ENCODE assay signal across 6 cellular contexts in the genomic region with DNA sequence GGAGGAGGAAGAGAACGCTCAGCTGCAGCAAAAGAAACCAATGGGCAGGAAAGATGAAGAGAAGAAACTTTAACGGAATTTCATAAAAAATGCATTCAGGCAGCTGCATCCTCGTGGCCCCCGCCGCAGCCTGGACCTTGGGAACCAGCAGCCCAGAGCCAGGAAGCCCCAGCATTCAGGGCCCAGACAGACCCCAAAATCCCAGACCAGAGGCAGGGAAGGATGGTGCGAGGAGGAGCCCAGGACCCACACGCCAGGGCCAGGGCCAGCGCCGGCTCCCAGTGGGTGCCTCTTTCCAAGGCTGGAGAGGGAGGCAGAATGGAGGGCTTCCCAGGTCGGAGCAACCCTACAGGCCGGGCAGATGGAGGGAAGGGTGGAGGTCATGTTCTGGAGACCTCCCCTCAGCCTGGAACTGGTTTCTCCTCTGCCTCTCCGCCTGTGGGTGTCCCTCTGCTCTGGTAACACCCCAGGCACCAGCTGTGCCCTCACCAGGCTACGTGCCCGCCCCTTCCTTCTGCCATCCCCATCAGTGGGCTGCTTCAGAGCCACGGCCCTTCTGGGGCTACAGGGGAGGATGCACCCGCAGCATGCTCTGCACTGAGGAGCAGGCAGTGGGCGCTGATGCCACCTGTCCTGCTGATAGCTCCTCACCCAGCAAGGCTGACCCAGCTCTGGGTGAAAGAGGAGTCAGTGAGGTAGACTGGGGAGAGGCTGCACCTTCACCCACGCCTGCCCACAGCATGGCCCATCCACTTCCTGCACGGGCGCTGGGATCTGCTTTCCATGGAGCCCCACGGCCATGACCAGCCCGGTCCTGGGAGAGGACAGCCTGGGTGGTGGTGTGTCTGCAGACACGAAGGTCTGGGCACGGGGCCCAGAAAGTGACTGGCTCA. TPM values are rescaled to one million over a fixed set of nuclear protein-coding genes. Genes with fewer than 3 reads are reported as not detected.
DNase-seq lines count a peak whose midpoint lies in the region; ATAC-seq, FAIRE-seq and TF ChIP-seq lines count a peak whose summit lies in the region.

No MANE protein-coding gene starts in this region.

- DNase-seq in adipocyte (ENCODE audit: low read depth), result peak; percentile 18
- DNase-seq in mucosa of descending colon, result no peak
- DNase-seq in frontal cortex (ENCODE audit: low spot score in 2 of 2), result no peak
- no peak for DNase-seq in UCSD-AML1 (lab: John Stamatoyannopoulos, UW; ENCODE audit: unreplicated experiment)

- no peaks in the 10 kb centered on the region for H3K9me3 ChIP-seq in HUES64 (ENCODE audit: insufficient read depth, low read depth, low read length)
- H3K9me3 ChIP-seq in adipocyte (ENCODE audit: control insufficient read depth, low read length), result no peaks in the 10 kb centered on the region
- H3K9me3 ChIP-seq in mucosa of descending colon, result no peaks in the 10 kb centered on the region

- intact Hi-C loops in mucosa of descending colon (cut with DNase I, micrococcal nuclease), result no loop called here

- TF ChIP-seq CTCF in mucosa of descending colon (IDR thresholded peaks at IDR 0.05), result no peak

- H3K27ac ChIP-seq in HUES64 (ENCODE audit: low read depth, low read length), result no peak overlapping the region

- WGBS in HUES64, result 65% methylated on average over 24 of the region's 24 CpGs

- H3K36me3 ChIP-seq in HUES64 (ENCODE audit: insufficient read depth, low read length) (peaks cover 15% of the 10 kb centered on the region), adipocyte (ENCODE audit: control insufficient read depth, insufficient read depth, low read length, severe bottlenecking) (peaks cover 3% of the 10 kb centered on the region), mucosa of descending colon (ENCODE audit: low read depth) (no peaks in the 10 kb centered on the region)

- FAIRE-seq in frontal cortex (lab: Jason Lieb, UNC), result no peak

- H3K4me3 ChIP-seq in HUES64 (ENCODE audit: low read length) (peak overlapping the region; percentile 91), adipocyte (ENCODE audit: low read length) (peak overlapping the region; percentile 81), mucosa of descending colon (peak overlapping the region; percentile 59)

- ATAC-seq in mucosa of descending colon (no peak), HG03045 (IDR thresholded peaks at IDR 0.05; ENCODE audit: unreplicated experiment) (no peak)

- H3K27me3 ChIP-seq in HUES64 (ENCODE audit: insufficient read depth, low read length) (no peaks in the 10 kb centered on the region), adipocyte (replicated peaks; ENCODE audit: control insufficient read depth, insufficient read depth, low read length) (no peaks in the 10 kb centered on the region)

- H3K9ac ChIP-seq in HUES64 (ENCODE audit: low read depth, low read length) (peak overlapping the region; percentile 89), adipocyte (ENCODE audit: low read length) (peak overlapping the region; percentile 89)

- H3K4me1 ChIP-seq in HUES64 (ENCODE audit: insufficient read depth, low read length) (peaks cover 5% of the 10 kb centered on the region; the same call in 1 of the 2 replicates), adipocyte (ENCODE audit: control insufficient read depth, insufficient read depth, low read length) (peaks cover 42% of the 10 kb centered on the region), mucosa of descending colon (ENCODE audit: low read depth) (peaks cover 18% of the 10 kb centered on the region)

RNA-seq across cellular contexts. Expression of gene MIF4GD, which starts 1.2 kb away (rescaled TPM):
- polyA plus RNA-seq in HUES64 (2013, experiment 1 of 2), result 10.3 TPM
- 16.5 TPM for polyA plus RNA-seq in HUES64 (2013, experiment 2 of 2)
- total RNA-seq in mucosa of descending colon, result 10 to 100 TPM; 17.3 to 21.4 (median 19.1) TPM
- total RNA-seq in frontal cortex, result 8.2 TPM

RNA-seq across cellular contexts. Expression of gene MRPS7, which starts 10.5 kb away (rescaled TPM):
- 97.2 TPM for polyA plus RNA-seq in HUES64 (2013, experiment 1 of 2)
- 95.4 TPM for polyA plus RNA-seq in HUES64 (2013, experiment 2 of 2)
- total RNA-seq in mucosa of descending colon (10 to 100 TPM; 46.4 to 64.8 (median 59.5) TPM), frontal cortex (37.1 TPM)

RNA-seq across cellular contexts. Expression of gene GGA3, which starts 10.8 kb away (rescaled TPM):
- polyA plus RNA-seq in HUES64 (2013, experiment 1 of 2), result 26.4 TPM
- 30.3 TPM for polyA plus RNA-seq in HUES64 (2013, experiment 2 of 2)
- total RNA-seq in mucosa of descending colon, result 10 to 100 TPM; 45.3 to 54.8 (median 49.3) TPM
- 15.1 TPM for total RNA-seq in frontal cortex

RNA-seq across cellular contexts. Expression of gene SLC25A19, which starts 17.0 kb away (rescaled TPM):
- polyA plus RNA-seq in HUES64 (2013, experiment 1 of 2), result 15.7 TPM
- polyA plus RNA-seq in HUES64 (2013, experiment 2 of 2), result 11.3 TPM
- total RNA-seq in mucosa of descending colon (10 to 100 TPM; 15.5 to 20.0 (median 15.6) TPM), frontal cortex (6.9 TPM)
